ENCODE assay signal across 9 cellular contexts in the genomic region with DNA sequence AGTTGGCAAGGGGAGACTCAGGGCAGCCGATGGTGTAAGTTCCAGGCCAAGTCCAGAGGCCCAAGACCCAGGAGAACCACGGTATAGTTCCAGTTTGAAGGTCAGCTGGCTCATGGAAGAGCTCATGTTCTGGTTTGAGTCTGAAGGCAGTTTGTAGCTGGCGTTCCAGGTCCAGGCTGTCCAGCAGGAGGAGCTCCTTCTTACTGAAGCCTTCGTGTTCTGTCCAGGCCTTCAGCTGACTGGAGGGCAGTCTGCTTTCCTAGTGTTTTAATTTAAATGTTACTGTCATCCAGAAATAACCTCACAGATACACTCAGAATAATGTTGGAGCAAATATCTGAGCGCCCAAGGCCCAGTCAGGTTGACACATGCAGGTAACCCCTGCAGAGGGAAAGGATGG. TPM values are rescaled to one million over a fixed set of nuclear protein-coding genes. Genes with fewer than 3 reads are reported as not detected.
DNase-seq lines count a peak whose midpoint lies in the region; ATAC-seq and TF ChIP-seq lines count a peak whose summit lies in the region.
"Had no signal": no experiment of that assay in that cellular context is flagged by ENCODE, and none has a peak within 500 bp of the region (broad histone marks: within the 10 kb centered on the region; RNA-seq: fewer than 3 reads in every experiment).

No MANE protein-coding gene starts in this region.

- H3K4me1 ChIP-seq in right cardiac atrium (ENCODE audit: control insufficient read depth, insufficient read depth, low read length) (peaks cover 16% of the 10 kb centered on the region), tibial artery (peaks cover 9 to 88% (median 55%) of the 10 kb centered on the region in 4 donors)

- no peak overlapping the region for H3K4me3 Mint-ChIP-seq in activated CD4-positive, alpha-beta T cell treated with anti-CD3 and anti-CD28 coated beads, Interleukin-2, amount 10 ng/mL, durations not matched to agents 7 days and 5 days
- no peak overlapping the region for H3K4me3 Mint-ChIP-seq in activated T-helper 17 cell treated with anti-CD3 and anti-CD28 coated beads, Interleukin-2, amount 50 U/mL, for 72 hours

- POLR2A ChIA-PET in activated CD4-positive, alpha-beta T cell treated with anti-CD3 and anti-CD28 coated beads, Interleukin-2, amount 10 ng/mL, durations not matched to agents 7 days and 5 days (lab: Charles Lee): no interaction called here

- H3K4me3 ChIP-seq in right cardiac atrium (ENCODE audit: low read length): no peak overlapping the region
- H3K4me3 ChIP-seq in tibial artery: no peak overlapping the region

- H3K27ac ChIP-seq in right cardiac atrium (ENCODE audit: low read length): peak overlapping the region; percentile 75
- H3K27ac ChIP-seq in tibial artery: peak overlapping the region; percentile 87 to 91
- H3K27ac ChIP-seq: parathyroid adenoma had no signal

- peak; percentile 55 to 56 for TF ChIP-seq CTCF in tibial artery (IDR thresholded peaks at IDR 0.05)

- H3K27ac Mint-ChIP-seq in activated CD4-positive, alpha-beta T cell treated with anti-CD3 and anti-CD28 coated beads, Interleukin-2, amount 10 ng/mL, durations not matched to agents 7 days and 5 days: peak overlapping the region; percentile 38
- H3K27ac Mint-ChIP-seq in activated T-helper 17 cell treated with anti-CD3 and anti-CD28 coated beads, Interleukin-2, amount 50 U/mL, for 72 hours: peak overlapping the region; percentile 66

- 64% methylated on average over 5 of the region's 5 CpGs for WGBS in right cardiac atrium

- H3K4me1 Mint-ChIP-seq in activated CD4-positive, alpha-beta T cell treated with anti-CD3 and anti-CD28 coated beads, Interleukin-2, amount 10 ng/mL, durations not matched to agents 7 days and 5 days: peaks cover 33% of the 10 kb centered on the region
- H3K4me1 Mint-ChIP-seq in activated T-helper 17 cell treated with anti-CD3 and anti-CD28 coated beads, Interleukin-2, amount 50 U/mL, for 72 hours: peaks cover 25% of the 10 kb centered on the region

- H3K9me3 Mint-ChIP-seq in activated CD4-positive, alpha-beta T cell treated with anti-CD3 and anti-CD28 coated beads, Interleukin-2, amount 10 ng/mL, durations not matched to agents 7 days and 5 days: no peaks in the 10 kb centered on the region
- no peaks in the 10 kb centered on the region for H3K9me3 Mint-ChIP-seq in activated T-helper 17 cell treated with anti-CD3 and anti-CD28 coated beads, Interleukin-2, amount 50 U/mL, for 72 hours

- no peak for ATAC-seq in activated T-helper 17 cell treated with anti-CD3 and anti-CD28 coated beads, Interleukin-2, amount 50 U/mL, for 72 hours (replicated peaks)
- ATAC-seq in right cardiac atrium: peak; percentile 40 to 53

- peaks cover 15 to 36% (median 18%) of the 10 kb centered on the region in 3 donors for H3K36me3 ChIP-seq in tibial artery

- CTCF ChIA-PET in activated CD4-positive, alpha-beta T cell treated with anti-CD3 and anti-CD28 coated beads, Interleukin-2, amount 10 ng/mL, durations not matched to agents 7 days and 5 days (lab: Charles Lee): interaction anchor here (1.1 to 1.3 kb wide), 2 partner anchors 20 to 36 kb away, joined by 3 to 4 read pairs; no protein-coding TSS in a partner anchor

- H3K27me3 ChIP-seq in right cardiac atrium (ENCODE audit: control insufficient read depth, insufficient read depth) (no peaks in the 10 kb centered on the region), tibial artery (no peaks in the 10 kb centered on the region)

- DNase-seq in activated CD4-positive, alpha-beta T cell treated with anti-CD3 and anti-CD28 coated beads, Interleukin-2, amount 10 ng/mL, durations not matched to agents 7 days and 5 days: no peak
- DNase-seq in activated CD4-positive, alpha-beta T cell treated with anti-CD3 and anti-CD28 coated beads for 1 hour: no peak
- DNase-seq in right cardiac atrium (peak in 1 of 3 donors; percentile 71), tibial artery (peak in 1 of 2 donors; percentile 86), activated gamma-delta T cell (lab: John Stamatoyannopoulos, UW) (no peak), DMS79 (lab: John Stamatoyannopoulos, UW) (no peak)
- no peak for DNase-seq in activated CD4-positive, alpha-beta T cell treated with anti-CD3 and anti-CD28 coated beads for 48 hours

- H3K9me3 ChIP-seq in right cardiac atrium (ENCODE audit: control insufficient read depth, low read length) (no peaks in the 10 kb centered on the region), tibial artery (no peaks in the 10 kb centered on the region)

- no peaks in the 10 kb centered on the region for H3K27me3 Mint-ChIP-seq in activated CD4-positive, alpha-beta T cell treated with anti-CD3 and anti-CD28 coated beads, Interleukin-2, amount 10 ng/mL, durations not matched to agents 7 days and 5 days
- H3K27me3 Mint-ChIP-seq in activated T-helper 17 cell treated with anti-CD3 and anti-CD28 coated beads, Interleukin-2, amount 50 U/mL, for 72 hours: no peaks in the 10 kb centered on the region

- intact Hi-C loops in right cardiac atrium (cut with DNase I) (loop anchor here in 2 of 4 donors (5.0 kb wide), 1 partner anchor 36 kb away; no protein-coding TSS in a partner anchor), tibial artery (cut with DNase I; ENCODE audit: low total_unique reads) (loop anchor here (5.0 to 10.0 kb wide), 2 partner anchors 36 to 52 kb away; no protein-coding TSS in a partner anchor)

- H3K36me3 Mint-ChIP-seq in activated CD4-positive, alpha-beta T cell treated with anti-CD3 and anti-CD28 coated beads, Interleukin-2, amount 10 ng/mL, durations not matched to agents 7 days and 5 days (ENCODE audit: low read depth): peaks cover 24% of the 10 kb centered on the region
- peaks cover 78% of the 10 kb centered on the region for H3K36me3 Mint-ChIP-seq in activated T-helper 17 cell treated with anti-CD3 and anti-CD28 coated beads, Interleukin-2, amount 50 U/mL, for 72 hours (ENCODE audit: low read depth)

RNA-seq across cellular contexts. Expression of a gene that starts 4.2 kb away (rescaled TPM):
- 10 to 100 TPM; 76.8 to 78.5 TPM for total RNA-seq in activated CD4-positive, alpha-beta T cell treated with anti-CD3 and anti-CD28 coated beads, Interleukin-2, amount 10 ng/mL, durations not matched to agents 7 days and 5 days
- total RNA-seq in activated T-helper 17 cell treated with anti-CD3 and anti-CD28 coated beads, Interleukin-2, amount 50 U/mL, for 72 hours: 100 to 1,000 TPM in 1 of 2 donors, 10 to 100 TPM in 1; 46.4 to 103 TPM
- 100 to 1,000 TPM; 139 to 163 (median 147) TPM for total RNA-seq in right cardiac atrium
- polyA plus RNA-seq in right cardiac atrium: 86.9 TPM

RNA-seq across cellular contexts. Expression of a gene that starts 39.9 kb away (rescaled TPM):
- 10 to 100 TPM; 32.1 to 36.3 TPM for total RNA-seq in activated CD4-positive, alpha-beta T cell treated with anti-CD3 and anti-CD28 coated beads, Interleukin-2, amount 10 ng/mL, durations not matched to agents 7 days and 5 days
- 10 to 100 TPM; 17.1 to 43.0 TPM for total RNA-seq in activated T-helper 17 cell treated with anti-CD3 and anti-CD28 coated beads, Interleukin-2, amount 50 U/mL, for 72 hours
- 10 to 100 TPM; 20.1 to 23.6 (median 22.2) TPM for total RNA-seq in right cardiac atrium
- 22.2 TPM for polyA plus RNA-seq in right cardiac atrium
